In genomic region chr20:9609892-9610502, GRCh38 we compare ENCODE assay signal across 8 cellular contexts.
A peak's percentile ranks its signal among the peaks of the same experiment; 100 is the strongest.
DNase-seq lines count a peak whose midpoint lies in the region; ATAC-seq and TF ChIP-seq lines count a peak whose summit lies in the region.

No MANE protein-coding gene starts in this region.

- H3K4me3 ChIP-seq in AG04449 (ENCODE audit: low read depth, low read length), result no peak overlapping the region
- no peak overlapping the region for H3K4me3 ChIP-seq in right cardiac atrium (ENCODE audit: low read length)

- POLR2A ChIA-PET in AG04449 (lab: Yijun Ruan, JAX), result interaction anchor here (0.7 kb wide), 1 partner anchor 202 kb away, joined by 3 read pairs; no protein-coding TSS in a partner anchor
- POLR2A ChIA-PET in GM10248 (lab: Yijun Ruan, JAX), result no interaction called here

- no peaks in the 10 kb centered on the region for H3K4me1 ChIP-seq in right cardiac atrium (ENCODE audit: control insufficient read depth, insufficient read depth, low read length)

- intact Hi-C loops in right cardiac atrium (cut with DNase I), result loop anchor here (2.0 to 10.0 kb wide), 4 partner anchors 201 to 815 kb away; no protein-coding TSS in a partner anchor

- TF ChIP-seq CTCF in AG04449 (IDR thresholded peaks at IDR 0.05; ENCODE audit: insufficient read depth, low read length, missing control alignments) (peak; percentile 42), GM10248 (IDR thresholded peaks at IDR 0.05; ENCODE audit: control extremely low read depth, extremely low read depth, low read depth, missing control alignments) (peak; percentile 55)

- no peaks in the 10 kb centered on the region for H3K9me3 ChIP-seq in right cardiac atrium (ENCODE audit: control insufficient read depth, low read length)

- no peak overlapping the region for H3K27ac ChIP-seq in right cardiac atrium (ENCODE audit: low read length)

- no peaks in the 10 kb centered on the region for H3K27me3 ChIP-seq in right cardiac atrium (ENCODE audit: control insufficient read depth, insufficient read depth)

- 25% methylated on average over 7 of the region's 7 CpGs for WGBS in right cardiac atrium

- peak; percentile 71 for ATAC-seq in HG03159 (IDR thresholded peaks at IDR 0.05; ENCODE audit: unreplicated experiment)
- no peak for ATAC-seq in right cardiac atrium

- CTCF ChIA-PET in AG04449 (lab: Yijun Ruan, JAX), result interaction anchor here (0.6 to 12.7 kb wide), 41 partner anchors 10 to 860 kb away, joined by 3 to 478 read pairs (median 4); no protein-coding TSS in a partner anchor
- CTCF ChIA-PET in GM10248 (lab: Yijun Ruan, JAX), result interaction anchor here (0.6 to 8.8 kb wide), 18 partner anchors 8 to 482 kb away, joined by 3 to 193 read pairs (median 4); no protein-coding TSS in a partner anchor

- DNase-seq in AG04449 (ENCODE audit: low read depth, low spot score), result peak; percentile 29
- DNase-seq in GM10248 (ENCODE audit: extremely low spot score), result peak; percentile 42
- peak; percentile 74 for DNase-seq in NCI-H345 (lab: John Stamatoyannopoulos, UW)
- DNase-seq in activated CD8-positive, alpha-beta memory T cell treated with anti-CD3 and anti-CD28 coated beads, Interleukin-2, amount 50 U/mL, for 48 hours, result peak; percentile 62
- DNase-seq in right cardiac atrium, result peak in 2 of 3 donors; percentile 18 to 22
- peak; percentile 67 for DNase-seq in smooth muscle cell of the brain vasculature (ENCODE audit: low read depth, low spot score)
- DNase-seq in stimulated activated naive CD4-positive, alpha-beta T cell treated with Interleukin-2 at 50 U/mL for 16 hours (lab: John Stamatoyannopoulos, UW), result no peak
